25 cellular contexts compared by ENCODE assay signal in the genomic region with DNA sequence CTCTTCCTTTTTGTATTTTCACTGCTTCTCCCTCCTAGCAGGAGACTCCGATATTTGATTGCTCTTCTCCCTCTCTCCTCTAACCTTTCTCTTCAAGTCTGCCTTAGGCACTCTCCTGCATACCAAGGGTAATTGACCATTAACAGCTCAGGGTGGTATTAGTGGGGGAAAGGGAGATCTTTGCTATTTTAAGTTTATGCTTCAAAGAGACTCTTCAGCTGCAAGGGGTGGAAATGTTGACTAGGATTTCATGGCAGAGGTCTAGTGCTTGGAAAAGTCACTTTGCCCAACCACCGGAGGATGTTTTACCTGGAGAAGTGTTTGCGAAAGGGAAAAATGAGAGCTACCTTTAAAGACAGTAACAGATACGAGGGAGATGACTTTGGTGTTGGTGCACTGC.
"Had no signal": no experiment of that assay in that cellular context is flagged by ENCODE, and none has a peak within 500 bp of the region (broad histone marks: within the 10 kb centered on the region; RNA-seq: fewer than 3 reads in every experiment).

No MANE protein-coding gene starts in this region.

- H3K36me3 Mint-ChIP-seq: activated naive CD4-positive, alpha-beta T cell treated with anti-CD3 and anti-CD28 coated beads, Interleukin-2, amount 50 U/mL, for 24 hours had no signal

- H3K9me3 ChIP-seq: breast epithelium, heart left ventricle, pancreas, psoas muscle, right atrium auricular region, spleen, transverse colon, uterus had no signal

- H3K27me3 ChIP-seq: breast epithelium, pancreas, right atrium auricular region, spleen, transverse colon, uterus had no signal

- H3K27ac Mint-ChIP-seq: activated B cell treated with CpG ODN at 0.5 μM for 24 hours; activated CD8-positive, alpha-beta T cell treated with anti-CD3 and anti-CD28 coated beads for 36 hours; activated naive CD4-positive, alpha-beta T cell treated with anti-CD3 and anti-CD28 coated beads, Interleukin-2, amount 50 U/mL, for 24 hours; activated naive CD8-positive, alpha-beta T cell treated with anti-CD3 and anti-CD28 coated beads, Interleukin-2, amount 50 U/mL, for 24 hours; activated T-helper 2 cell treated with anti-CD3 and anti-CD28 coated beads, Interferon-gamma antibody, Interleukin-2, Interleukin-4, amounts not matched to agents 10 μg/mL and 5 μg/mL and 100 μg/mL, durations not matched to agents 14 hours and 24 hours and 36 hours had no signal

- ATAC-seq: activated CD8-positive, alpha-beta T cell treated with anti-CD3 and anti-CD28 coated beads for 36 hours; activated naive CD8-positive, alpha-beta T cell treated with anti-CD3 and anti-CD28 coated beads, Interleukin-2, amount 50 U/mL, for 24 hours; esophagus mucosa; heart left ventricle; left ventricle myocardium superior; pancreas; psoas muscle had no signal

- H3K27ac ChIP-seq: breast epithelium, heart left ventricle, pancreas, psoas muscle, right atrium auricular region, spleen, transverse colon, uterus had no signal

- H3K4me1 Mint-ChIP-seq: activated B cell treated with CpG ODN at 0.5 μM for 24 hours; activated naive CD4-positive, alpha-beta T cell treated with anti-CD3 and anti-CD28 coated beads, Interleukin-2, amount 50 U/mL, for 24 hours; activated naive CD8-positive, alpha-beta T cell treated with anti-CD3 and anti-CD28 coated beads, Interleukin-2, amount 50 U/mL, for 24 hours had no signal

- H3K4me3 Mint-ChIP-seq: activated B cell treated with CpG ODN at 0.5 μM for 24 hours; activated CD8-positive, alpha-beta T cell treated with anti-CD3 and anti-CD28 coated beads for 36 hours; activated naive CD4-positive, alpha-beta T cell treated with anti-CD3 and anti-CD28 coated beads, Interleukin-2, amount 50 U/mL, for 24 hours; activated naive CD8-positive, alpha-beta T cell treated with anti-CD3 and anti-CD28 coated beads, Interleukin-2, amount 50 U/mL, for 24 hours had no signal

- DNase-seq: activated B cell treated with CpG ODN at 0.5 μM for 24 hours; activated CD4-positive, alpha-beta T cell treated with anti-CD3 and anti-CD28 coated beads, Interleukin-2, amount 50 U/mL, for 1 hour; activated CD8-positive, alpha-beta T cell treated with anti-CD3 and anti-CD28 coated beads for 36 hours; activated naive CD8-positive, alpha-beta T cell treated with anti-CD3 and anti-CD28 coated beads, Interleukin-2, amount 50 U/mL, for 24 hours; activated T-cell treated with anti-CD3 and anti-CD28 coated beads, Interleukin-2, amount 50 U/mL, for 48 hours; amygdala; central memory CD4-positive, alpha-beta T cell; foreskin fibroblast; heart left ventricle; hypothalamus; left ventricle myocardium superior; nucleus accumbens; pancreas; psoas muscle; spleen; stimulated activated CD4-positive, alpha-beta T cell treated with anti-CD3 and anti-CD28 coated beads, Interleukin-2, amount 100 ng/mL, for 48 hours; stimulated activated naive CD4-positive, alpha-beta T cell treated with Interleukin-2 at 50 U/mL for 16 hours; T-helper 2 cell; transverse colon; uterus had no signal

- H3K27me3 Mint-ChIP-seq: activated B cell treated with CpG ODN at 0.5 μM for 24 hours; activated naive CD4-positive, alpha-beta T cell treated with anti-CD3 and anti-CD28 coated beads, Interleukin-2, amount 50 U/mL, for 24 hours; activated naive CD8-positive, alpha-beta T cell treated with anti-CD3 and anti-CD28 coated beads, Interleukin-2, amount 50 U/mL, for 24 hours had no signal

- H3K9me3 Mint-ChIP-seq: activated B cell treated with CpG ODN at 0.5 μM for 24 hours; activated CD8-positive, alpha-beta T cell treated with anti-CD3 and anti-CD28 coated beads for 36 hours; activated naive CD4-positive, alpha-beta T cell treated with anti-CD3 and anti-CD28 coated beads, Interleukin-2, amount 50 U/mL, for 24 hours; activated naive CD8-positive, alpha-beta T cell treated with anti-CD3 and anti-CD28 coated beads, Interleukin-2, amount 50 U/mL, for 24 hours; activated T-helper 2 cell treated with anti-CD3 and anti-CD28 coated beads, Interferon-gamma antibody, Interleukin-2, Interleukin-4, amounts not matched to agents 10 μg/mL and 5 μg/mL and 100 μg/mL, durations not matched to agents 14 hours and 24 hours and 36 hours had no signal

- H3K36me3 ChIP-seq: breast epithelium, heart left ventricle, pancreas, right atrium auricular region, spleen, transverse colon, uterus had no signal

- H3K4me3 ChIP-seq: breast epithelium, heart left ventricle, pancreas, psoas muscle, right atrium auricular region, spleen, transverse colon, uterus had no signal

- H3K4me1 ChIP-seq: pancreas, psoas muscle, transverse colon, uterus had no signal
